In genomic region chr16:82079892-82080291, GRCh38 we compare ENCODE assay signal across 1 cellular context.
TF ChIP-seq lines count a peak whose summit lies in the region.

No MANE protein-coding gene starts in this region.

TF ChIP-seq in HepG2, 621 proteins besides CTCF, POLR2A, EP300 and RAD21 (continued from another document):
- TF ChIP-seq ZNF407 (CRISPR knock-in tag; IDR thresholded peaks at IDR 0.05; ENCODE audit: not compliant biosample characterization), result no peak
- no peak for TF ChIP-seq SKI (IDR thresholded peaks at IDR 0.05; ENCODE audit: partially characterized antibody)
- no peak for TF ChIP-seq CCAR2 (optimal IDR thresholded peaks at IDR 0.05; ENCODE audit: low read depth, low read length)
- TF ChIP-seq, protein P1, sequence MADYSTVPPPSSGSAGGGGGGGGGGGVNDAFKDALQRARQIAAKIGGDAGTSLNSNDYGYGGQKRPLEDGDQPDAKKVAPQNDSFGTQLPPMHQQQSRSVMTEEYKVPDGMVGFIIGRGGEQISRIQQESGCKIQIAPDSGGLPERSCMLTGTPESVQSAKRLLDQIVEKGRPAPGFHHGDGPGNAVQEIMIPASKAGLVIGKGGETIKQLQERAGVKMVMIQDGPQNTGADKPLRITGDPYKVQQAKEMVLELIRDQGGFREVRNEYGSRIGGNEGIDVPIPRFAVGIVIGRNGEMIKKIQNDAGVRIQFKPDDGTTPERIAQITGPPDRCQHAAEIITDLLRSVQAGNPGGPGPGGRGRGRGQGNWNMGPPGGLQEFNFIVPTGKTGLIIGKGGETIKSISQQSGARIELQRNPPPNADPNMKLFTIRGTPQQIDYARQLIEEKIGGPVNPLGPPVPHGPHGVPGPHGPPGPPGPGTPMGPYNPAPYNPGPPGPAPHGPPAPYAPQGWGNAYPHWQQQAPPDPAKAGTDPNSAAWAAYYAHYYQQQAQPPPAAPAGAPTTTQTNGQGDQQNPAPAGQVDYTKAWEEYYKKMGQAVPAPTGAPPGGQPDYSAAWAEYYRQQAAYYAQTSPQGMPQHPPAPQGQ (CRISPR knock-in tag; IDR thresholded peaks at IDR 0.05; ENCODE audit: borderline replicate concordance), result no peak
- no peak for TF ChIP-seq SIN3B (IDR thresholded peaks at IDR 0.05; ENCODE audit: low read length)
- TF ChIP-seq HOMEZ (CRISPR knock-in tag; IDR thresholded peaks at IDR 0.05; ENCODE audit: low read depth), result no peak
- no peak for TF ChIP-seq GATAD1 (CRISPR knock-in tag; IDR thresholded peaks at IDR 0.05)
- TF ChIP-seq THAP8 (CRISPR knock-in tag; IDR thresholded peaks at IDR 0.05; ENCODE audit: borderline replicate concordance), result no peak
- TF ChIP-seq ZNF18 (CRISPR knock-in tag; IDR thresholded peaks at IDR 0.05; ENCODE audit: insufficient replicate concordance), result no peak
- no peak for TF ChIP-seq LBX2 (CRISPR knock-in tag; IDR thresholded peaks at IDR 0.05; ENCODE audit: borderline replicate concordance)
- TF ChIP-seq ZNF556 (CRISPR knock-in tag; IDR thresholded peaks at IDR 0.05; ENCODE audit: borderline replicate concordance), result 0 out of 2 replicates have a peak, but pooled peaks have one; percentile 22
- no peak for TF ChIP-seq ZNF326 (CRISPR knock-in tag; IDR thresholded peaks at IDR 0.05; ENCODE audit: borderline replicate concordance)
- no peak for TF ChIP-seq SMAD3 (CRISPR knock-in tag; IDR thresholded peaks at IDR 0.05)
- no peak for TF ChIP-seq ZSCAN20 (CRISPR knock-in tag; IDR thresholded peaks at IDR 0.05; ENCODE audit: borderline replicate concordance)
- no peak for TF ChIP-seq BATF2 (CRISPR knock-in tag; IDR thresholded peaks at IDR 0.05)
- TF ChIP-seq FOXA1 (IDR thresholded peaks at IDR 0.05), result no peak
- 0 out of 2 replicates have a peak, but pooled peaks have one; percentile 38 for TF ChIP-seq FOXA1 (CRISPR knock-in tag; IDR thresholded peaks at IDR 0.05)
- TF ChIP-seq SMAD1 (CRISPR knock-in tag; IDR thresholded peaks at IDR 0.05; ENCODE audit: borderline replicate concordance, low read depth), result no peak
- TF ChIP-seq PHF20 (CRISPR knock-in tag; IDR thresholded peaks at IDR 0.05), result no peak
- TF ChIP-seq, protein P2, sequence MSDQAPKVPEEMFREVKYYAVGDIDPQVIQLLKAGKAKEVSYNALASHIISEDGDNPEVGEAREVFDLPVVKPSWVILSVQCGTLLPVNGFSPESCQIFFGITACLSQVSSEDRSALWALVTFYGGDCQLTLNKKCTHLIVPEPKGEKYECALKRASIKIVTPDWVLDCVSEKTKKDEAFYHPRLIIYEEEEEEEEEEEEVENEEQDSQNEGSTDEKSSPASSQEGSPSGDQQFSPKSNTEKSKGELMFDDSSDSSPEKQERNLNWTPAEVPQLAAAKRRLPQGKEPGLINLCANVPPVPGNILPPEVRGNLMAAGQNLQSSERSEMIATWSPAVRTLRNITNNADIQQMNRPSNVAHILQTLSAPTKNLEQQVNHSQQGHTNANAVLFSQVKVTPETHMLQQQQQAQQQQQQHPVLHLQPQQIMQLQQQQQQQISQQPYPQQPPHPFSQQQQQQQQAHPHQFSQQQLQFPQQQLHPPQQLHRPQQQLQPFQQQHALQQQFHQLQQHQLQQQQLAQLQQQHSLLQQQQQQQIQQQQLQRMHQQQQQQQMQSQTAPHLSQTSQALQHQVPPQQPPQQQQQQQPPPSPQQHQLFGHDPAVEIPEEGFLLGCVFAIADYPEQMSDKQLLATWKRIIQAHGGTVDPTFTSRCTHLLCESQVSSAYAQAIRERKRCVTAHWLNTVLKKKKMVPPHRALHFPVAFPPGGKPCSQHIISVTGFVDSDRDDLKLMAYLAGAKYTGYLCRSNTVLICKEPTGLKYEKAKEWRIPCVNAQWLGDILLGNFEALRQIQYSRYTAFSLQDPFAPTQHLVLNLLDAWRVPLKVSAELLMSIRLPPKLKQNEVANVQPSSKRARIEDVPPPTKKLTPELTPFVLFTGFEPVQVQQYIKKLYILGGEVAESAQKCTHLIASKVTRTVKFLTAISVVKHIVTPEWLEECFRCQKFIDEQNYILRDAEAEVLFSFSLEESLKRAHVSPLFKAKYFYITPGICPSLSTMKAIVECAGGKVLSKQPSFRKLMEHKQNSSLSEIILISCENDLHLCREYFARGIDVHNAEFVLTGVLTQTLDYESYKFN (CRISPR knock-in tag; conservative IDR thresholded peaks at IDR 0.05), result 0 out of 2 replicates have a peak, but pooled peaks have one; percentile 19
- no peak for TF ChIP-seq SOX13 (IDR thresholded peaks at IDR 0.05)
- TF ChIP-seq SOX13 (CRISPR knock-in tag; conservative IDR thresholded peaks at IDR 0.05 in 1 of 2, IDR thresholded peaks at IDR 0.05 in 1 of 2), result peak in 1 of 2 experiments; percentile 40; a peak in 1 of 4 replicates
- no peak for TF ChIP-seq RBM22 (optimal IDR thresholded peaks at IDR 0.05; ENCODE audit: low read length)
- no peak for TF ChIP-seq TERF1 (CRISPR knock-in tag; IDR thresholded peaks at IDR 0.05)
- TF ChIP-seq, protein P3, sequence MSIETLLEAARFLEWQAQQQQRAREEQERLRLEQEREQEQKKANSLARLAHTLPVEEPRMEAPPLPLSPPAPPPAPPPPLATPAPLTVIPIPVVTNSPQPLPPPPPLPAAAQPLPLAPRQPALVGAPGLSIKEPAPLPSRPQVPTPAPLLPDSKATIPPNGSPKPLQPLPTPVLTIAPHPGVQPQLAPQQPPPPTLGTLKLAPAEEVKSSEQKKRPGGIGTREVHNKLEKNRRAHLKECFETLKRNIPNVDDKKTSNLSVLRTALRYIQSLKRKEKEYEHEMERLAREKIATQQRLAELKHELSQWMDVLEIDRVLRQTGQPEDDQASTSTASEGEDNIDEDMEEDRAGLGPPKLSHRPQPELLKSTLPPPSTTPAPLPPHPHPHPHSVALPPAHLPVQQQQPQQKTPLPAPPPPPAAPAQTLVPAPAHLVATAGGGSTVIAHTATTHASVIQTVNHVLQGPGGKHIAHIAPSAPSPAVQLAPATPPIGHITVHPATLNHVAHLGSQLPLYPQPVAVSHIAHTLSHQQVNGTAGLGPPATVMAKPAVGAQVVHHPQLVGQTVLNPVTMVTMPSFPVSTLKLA (IDR thresholded peaks at IDR 0.05), result peak; percentile 45; the same call in 1 of the 2 replicates
- TF ChIP-seq ZZZ3 (CRISPR knock-in tag; IDR thresholded peaks at IDR 0.05; ENCODE audit: borderline replicate concordance), result no peak
- TF ChIP-seq BHLHE40 (IDR thresholded peaks at IDR 0.05; ENCODE audit: low read length), result no peak
- no peak for TF ChIP-seq ZNF761 (CRISPR knock-in tag; conservative IDR thresholded peaks at IDR 0.05)
- TF ChIP-seq TIGD3 (CRISPR knock-in tag; IDR thresholded peaks at IDR 0.05; ENCODE audit: borderline replicate concordance), result no peak
